26 cellular contexts compared by ENCODE assay signal in genomic region chr20:13790708-13791107, GRCh38.
"Had no signal": no experiment of that assay in that cellular context is flagged by ENCODE, and none has a peak within 500 bp of the region (broad histone marks: within the 10 kb centered on the region; RNA-seq: fewer than 3 reads in every experiment).

No MANE protein-coding gene starts in this region.

- H3K9me3 ChIP-seq: esophagus squamous epithelium, left lung, right atrium auricular region, spleen, testis, transverse colon had no signal

- H3K4me3 Mint-ChIP-seq: activated T-cell treated with anti-CD3 and anti-CD28 coated beads, Interleukin-2, amount 50 U/mL, for 72 hours; dendritic cell treated with granulocyte-macrophage colony-stimulating factor and Interleukin-4, amounts not matched to agents 40 ng/mL and 50 ng/mL, for 4 days; natural killer cell; neural progenitor cell had no signal

- H3K27me3 ChIP-seq: esophagus squamous epithelium, left lung, neural progenitor cell, right atrium auricular region, spleen, testis, transverse colon had no signal

- H3K27me3 Mint-ChIP-seq: dendritic cell treated with granulocyte-macrophage colony-stimulating factor and Interleukin-4, amounts not matched to agents 40 ng/mL and 50 ng/mL, for 4 days had no signal

- ATAC-seq: activated naive CD4-positive, alpha-beta T cell treated with anti-CD3 and anti-CD28 coated beads, Interleukin-2, amount 50 U/mL, for 72 hours; activated T-cell treated with anti-CD3 and anti-CD28 coated beads, Interleukin-2, amount 50 U/mL, for 72 hours; left lung; natural killer cell had no signal

- H3K27ac Mint-ChIP-seq: activated T-cell treated with anti-CD3 and anti-CD28 coated beads, Interleukin-2, amount 50 U/mL, for 72 hours; dendritic cell treated with granulocyte-macrophage colony-stimulating factor and Interleukin-4, amounts not matched to agents 40 ng/mL and 50 ng/mL, for 4 days; natural killer cell; neural progenitor cell had no signal

- DNase-seq: activated CD4-positive, alpha-beta T cell treated with anti-CD3 and anti-CD28 coated beads for 4 hours; activated CD4-positive, alpha-beta T cell treated with anti-CD3 and anti-CD28 coated beads, Interleukin-2, amount 50 U/mL, for 4 hours; activated naive CD4-positive, alpha-beta T cell; activated T-cell treated with anti-CD3 and anti-CD28 coated beads for 4 hours; activated T-cell treated with anti-CD3 and anti-CD28 coated beads, Interleukin-2, amount 50 U/mL, for 72 hours; effector CD4-positive, alpha-beta T cell; esophagus squamous epithelium; foreskin melanocyte; kidney glomerular epithelial cell; left lung; mesendoderm; natural killer cell; occipital lobe; spleen; stimulated activated naive CD4-positive, alpha-beta T cell treated with Interleukin-2 at 50 U/mL for 16 hours; T-helper 1 cell; testis; transverse colon had no signal

- H3K27ac ChIP-seq: epithelial cell of prostate, esophagus squamous epithelium, left lung, neural progenitor cell, parathyroid adenoma, spleen, testis, transverse colon, VCaP had no signal

- H3K9me3 Mint-ChIP-seq: activated naive CD4-positive, alpha-beta T cell treated with anti-CD3 and anti-CD28 coated beads, Interleukin-2, amount 50 U/mL, for 72 hours; activated T-cell treated with anti-CD3 and anti-CD28 coated beads, Interleukin-2, amount 50 U/mL, for 72 hours; dendritic cell treated with granulocyte-macrophage colony-stimulating factor and Interleukin-4, amounts not matched to agents 40 ng/mL and 50 ng/mL, for 4 days; natural killer cell; neural progenitor cell had no signal

- H3K4me3 ChIP-seq: esophagus squamous epithelium, left lung, lung, neural progenitor cell, right atrium auricular region, spleen, testis, transverse colon had no signal
